Comparison of ENCODE assay signal across 6 cellular contexts in genomic region chr17:48625502-48626201, GRCh38. TPM values are rescaled to one million over a fixed set of nuclear protein-coding genes. Genes with fewer than 3 reads are reported as not detected.
A peak's percentile ranks its signal among the peaks of the same experiment; 100 is the strongest.
DNase-seq lines count a peak whose midpoint lies in the region; ATAC-seq, FAIRE-seq and TF ChIP-seq lines count a peak whose summit lies in the region.

No MANE protein-coding gene starts in this region.

- ATAC-seq in activated CD8-positive, alpha-beta T cell treated with anti-CD3 and anti-CD28 coated beads, Interleukin-2, amount 10 ng/mL, durations not matched to agents 7 days and 5 days, result peak; percentile 78
- ATAC-seq in left colon (peak; percentile 61), HG02588 (IDR thresholded peaks at IDR 0.05; ENCODE audit: unreplicated experiment) (no peak)

- peaks cover 81% of the 10 kb centered on the region for H3K27me3 Mint-ChIP-seq in activated CD8-positive, alpha-beta T cell treated with anti-CD3 and anti-CD28 coated beads, Interleukin-2, amount 10 ng/mL, durations not matched to agents 7 days and 5 days (ENCODE audit: low read depth)

- H3K9me3 Mint-ChIP-seq in activated CD8-positive, alpha-beta T cell treated with anti-CD3 and anti-CD28 coated beads, Interleukin-2, amount 10 ng/mL, durations not matched to agents 7 days and 5 days (ENCODE audit: insufficient read depth), result no peaks in the 10 kb centered on the region

- POLR2A ChIA-PET in activated CD8-positive, alpha-beta T cell treated with anti-CD3 and anti-CD28 coated beads, Interleukin-2, amount 10 ng/mL, durations not matched to agents 7 days and 5 days (lab: Charles Lee), result interaction anchor here (1.2 to 1.7 kb wide), 2 partner anchors 11 to 15 kb away, joined by 4 to 7 read pairs; no protein-coding TSS in a partner anchor

- peak; percentile 90 for DNase-seq in HuH-7 (ENCODE audit: low spot score)
- DNase-seq in activated CD8-positive, alpha-beta T cell treated with anti-CD3 and anti-CD28 coated beads, Interleukin-2, amount 10 ng/mL, durations not matched to agents 7 days and 5 days, result peak; percentile 42
- peak; percentile 84 to 90 for DNase-seq in left colon
- no peak for DNase-seq in D721Med (ENCODE audit: insufficient read length, low spot score)
- no peak for DNase-seq in NCI-H128 (lab: John Stamatoyannopoulos, UW; ENCODE audit: unreplicated experiment)

- no peak for FAIRE-seq in D721Med (lab: Jason Lieb, UNC)

- peak overlapping the region; percentile 73 for H3K4me3 Mint-ChIP-seq in activated CD8-positive, alpha-beta T cell treated with anti-CD3 and anti-CD28 coated beads, Interleukin-2, amount 10 ng/mL, durations not matched to agents 7 days and 5 days

- CTCF ChIA-PET in activated CD8-positive, alpha-beta T cell treated with anti-CD3 and anti-CD28 coated beads, Interleukin-2, amount 10 ng/mL, durations not matched to agents 7 days and 5 days (lab: Charles Lee), result interaction anchor here (0.8 to 3.5 kb wide), 11 partner anchors 10 to 655 kb away, joined by 3 to 34 read pairs (median 4); partner anchors contain the start of genes CDK5RAP3, HOXB5 and PRAC2

- intact Hi-C loops in left colon (cut with DNase I, micrococcal nuclease), result no loop called here

- peaks cover 18% of the 10 kb centered on the region for H3K4me1 Mint-ChIP-seq in activated CD8-positive, alpha-beta T cell treated with anti-CD3 and anti-CD28 coated beads, Interleukin-2, amount 10 ng/mL, durations not matched to agents 7 days and 5 days (ENCODE audit: low read depth)

- no peak for TF ChIP-seq CTCF in D721Med (IDR thresholded peaks at IDR 0.05; ENCODE audit: insufficient read depth, missing control alignments)

- H3K27ac Mint-ChIP-seq in activated CD8-positive, alpha-beta T cell treated with anti-CD3 and anti-CD28 coated beads, Interleukin-2, amount 10 ng/mL, durations not matched to agents 7 days and 5 days, result no peak overlapping the region

- no peaks in the 10 kb centered on the region for H3K36me3 Mint-ChIP-seq in activated CD8-positive, alpha-beta T cell treated with anti-CD3 and anti-CD28 coated beads, Interleukin-2, amount 10 ng/mL, durations not matched to agents 7 days and 5 days (ENCODE audit: low read depth)

RNA-seq across cellular contexts. Expression of gene HOXB9, which starts 0.5 kb away (rescaled TPM):
- under 1 TPM; 0.37 to 0.65 TPM for total RNA-seq in activated CD8-positive, alpha-beta T cell treated with anti-CD3 and anti-CD28 coated beads, Interleukin-2, amount 10 ng/mL, durations not matched to agents 7 days and 5 days
- total RNA-seq in left colon, result 10 to 100 TPM; 35.9 to 59.2 TPM

RNA-seq across cellular contexts. Expression of gene HOXB8, which starts 10.6 kb away (rescaled TPM):
- not detected for total RNA-seq in activated CD8-positive, alpha-beta T cell treated with anti-CD3 and anti-CD28 coated beads, Interleukin-2, amount 10 ng/mL, durations not matched to agents 7 days and 5 days
- total RNA-seq in left colon, result 1 to 10 TPM; 6.3 TPM

RNA-seq across cellular contexts. Expression of gene HOXB7, which starts 14.8 kb away (rescaled TPM):
- under 1 TPM; 0.87 to 0.91 TPM for total RNA-seq in activated CD8-positive, alpha-beta T cell treated with anti-CD3 and anti-CD28 coated beads, Interleukin-2, amount 10 ng/mL, durations not matched to agents 7 days and 5 days
- 10 to 100 TPM; 26.6 to 30.2 TPM for total RNA-seq in left colon

RNA-seq across cellular contexts. Expression of gene HOXB6, which starts 20.9 kb away (rescaled TPM):
- total RNA-seq in activated CD8-positive, alpha-beta T cell treated with anti-CD3 and anti-CD28 coated beads, Interleukin-2, amount 10 ng/mL, durations not matched to agents 7 days and 5 days, result not detected
- total RNA-seq in left colon, result 10 to 100 TPM; 39.3 to 43.3 TPM

RNA-seq across cellular contexts. Expression of gene HOXB5, which starts 32.1 kb away (rescaled TPM):
- total RNA-seq in activated CD8-positive, alpha-beta T cell treated with anti-CD3 and anti-CD28 coated beads, Interleukin-2, amount 10 ng/mL, durations not matched to agents 7 days and 5 days, result not detected
- total RNA-seq in left colon, result 10 to 100 TPM; 14.5 to 16.4 TPM

Comparison
In these comparisons a context has a peak if more than half of its experiments do, and no peak if none do; other contexts are left out.
1. DNase-seq: peak in HuH-7 (single experiment), activated CD8-positive, alpha-beta T cell treated with anti-CD3 and anti-CD28 coated beads, Interleukin-2, amount 10 ng/mL, durations not matched to agents 7 days and 5 days (single experiment) and left colon (2 of 2); none in D721Med (single experiment) and NCI-H128 (single experiment).
2. RNA of gene HOXB9, which starts 0.5 kb away (total RNA-seq): 35.9 to 59.2 TPM in left colon; 0.37 to 0.65 TPM in activated CD8-positive, alpha-beta T cell treated with anti-CD3 and anti-CD28 coated beads, Interleukin-2, amount 10 ng/mL, durations not matched to agents 7 days and 5 days; every median in the first group is over 10 times any median in the second.
3. RNA of gene HOXB8, which starts 10.6 kb away (total RNA-seq): 6.3 TPM in left colon; not detected in activated CD8-positive, alpha-beta T cell treated with anti-CD3 and anti-CD28 coated beads, Interleukin-2, amount 10 ng/mL, durations not matched to agents 7 days and 5 days; every median in the first group is over 4 times any median in the second.
4. RNA of gene HOXB7, which starts 14.8 kb away (total RNA-seq): 26.6 to 30.2 TPM in left colon; 0.87 to 0.91 TPM in activated CD8-positive, alpha-beta T cell treated with anti-CD3 and anti-CD28 coated beads, Interleukin-2, amount 10 ng/mL, durations not matched to agents 7 days and 5 days; every median in the first group is over 10 times any median in the second.